In genomic region chr3:57805674-57806073, GRCh38 we compare ENCODE assay signal across 11 cellular contexts. TPM values are rescaled to one million over a fixed set of nuclear protein-coding genes. Genes with fewer than 3 reads are reported as not detected.
DNase-seq lines count a peak whose midpoint lies in the region; ATAC-seq and TF ChIP-seq lines count a peak whose summit lies in the region.
"Had no signal": no experiment of that assay in that cellular context is flagged by ENCODE, and none has a peak within 500 bp of the region (broad histone marks: within the 10 kb centered on the region; RNA-seq: fewer than 3 reads in every experiment).

No MANE protein-coding gene starts in this region.

- intact Hi-C loops in activated naive CD4-positive, alpha-beta T cell treated with anti-CD3 and anti-CD28 coated beads for 36 hours (cut with micrococcal nuclease), result loop anchor here (1.0 kb wide), 3 partner anchors 10 to 208 kb away; partner anchors contain the start of gene ARF4

- H3K36me3 ChIP-seq in right atrium auricular region, result no peaks in the 10 kb centered on the region

- H3K36me3 Mint-ChIP-seq in activated naive CD4-positive, alpha-beta T cell treated with anti-CD3 and anti-CD28 coated beads for 36 hours (ENCODE audit: low read depth), result no peaks in the 10 kb centered on the region

- no peak for TF ChIP-seq CTCF in right atrium auricular region (IDR thresholded peaks at IDR 0.05)

- no peaks in the 10 kb centered on the region for H3K27me3 Mint-ChIP-seq in activated naive CD4-positive, alpha-beta T cell treated with anti-CD3 and anti-CD28 coated beads for 36 hours (ENCODE audit: low read depth)
- H3K27me3 Mint-ChIP-seq in stimulated activated naive CD8-positive, alpha-beta T cell treated with anti-CD3 and anti-CD28 coated beads, Interleukin-15, amount 100 ng/mL, for 72 hours, result no peaks in the 10 kb centered on the region
- H3K27me3 Mint-ChIP-seq: dendritic cell treated with granulocyte-macrophage colony-stimulating factor and Interleukin-4, amounts not matched to agents 40 ng/mL and 50 ng/mL, for 4 days had no signal

- no peak overlapping the region for H3K4me3 Mint-ChIP-seq in activated naive CD4-positive, alpha-beta T cell treated with anti-CD3 and anti-CD28 coated beads for 36 hours
- H3K4me3 Mint-ChIP-seq in stimulated activated naive CD8-positive, alpha-beta T cell treated with anti-CD3 and anti-CD28 coated beads, Interleukin-15, amount 100 ng/mL, for 72 hours, result no peak overlapping the region
- H3K4me3 Mint-ChIP-seq: dendritic cell treated with granulocyte-macrophage colony-stimulating factor and Interleukin-4, amounts not matched to agents 40 ng/mL and 50 ng/mL, for 4 days; nephron had no signal

- ATAC-seq in stimulated activated naive CD8-positive, alpha-beta T cell treated with anti-CD3 and anti-CD28 coated beads, Interleukin-15, amount 100 ng/mL, for 72 hours, result peak; percentile 72
- ATAC-seq in HG02759 (IDR thresholded peaks at IDR 0.05; ENCODE audit: unreplicated experiment) (no peak), HG02763 (IDR thresholded peaks at IDR 0.05; ENCODE audit: unreplicated experiment) (no peak)

- H3K9me3 Mint-ChIP-seq in activated naive CD4-positive, alpha-beta T cell treated with anti-CD3 and anti-CD28 coated beads for 36 hours, result no peaks in the 10 kb centered on the region
- H3K9me3 Mint-ChIP-seq in stimulated activated naive CD8-positive, alpha-beta T cell treated with anti-CD3 and anti-CD28 coated beads, Interleukin-15, amount 100 ng/mL, for 72 hours, result no peaks in the 10 kb centered on the region
- H3K9me3 Mint-ChIP-seq: dendritic cell treated with granulocyte-macrophage colony-stimulating factor and Interleukin-4, amounts not matched to agents 40 ng/mL and 50 ng/mL, for 4 days; nephron had no signal

- no peaks in the 10 kb centered on the region for H3K9me3 ChIP-seq in right atrium auricular region

- no peak overlapping the region for H3K27ac ChIP-seq in right atrium auricular region

- in situ Hi-C loops in SK-MEL-5 (cut with HindIII; ENCODE audit: low pct_unique_long_range_greater_than_20kb, low sequenced_read_pairs), result no loop called here

- peak overlapping the region; percentile 16 for H3K27ac Mint-ChIP-seq in activated naive CD4-positive, alpha-beta T cell treated with anti-CD3 and anti-CD28 coated beads for 36 hours
- no peak overlapping the region for H3K27ac Mint-ChIP-seq in stimulated activated naive CD8-positive, alpha-beta T cell treated with anti-CD3 and anti-CD28 coated beads, Interleukin-15, amount 100 ng/mL, for 72 hours
- H3K27ac Mint-ChIP-seq: dendritic cell treated with granulocyte-macrophage colony-stimulating factor and Interleukin-4, amounts not matched to agents 40 ng/mL and 50 ng/mL, for 4 days; nephron had no signal

- CTCF ChIA-PET in activated naive CD4-positive, alpha-beta T cell treated with anti-CD3 and anti-CD28 coated beads for 36 hours (lab: Charles Lee), result no interaction called here

- no peak overlapping the region for H3K4me3 ChIP-seq in right atrium auricular region

- DNase-seq in activated naive CD4-positive, alpha-beta T cell treated with anti-CD3 and anti-CD28 coated beads for 36 hours, result peak; percentile 34
- DNase-seq in activated naive CD4-positive, alpha-beta T cell treated with anti-CD3 and anti-CD28 coated beads, Interleukin-2, amount 50 U/mL, for 16 hours, result no peak
- DNase-seq in SK-MEL-5 (ENCODE audit: low read depth, low spot score), result peak; percentile 4
- peak; percentile 62 for DNase-seq in fibroblast of peridontal ligament (ENCODE audit: extremely low read depth)
- DNase-seq in stimulated activated naive CD8-positive, alpha-beta T cell treated with anti-CD3 and anti-CD28 coated beads, Interleukin-15, amount 100 ng/mL, for 72 hours, result no peak
- DNase-seq in right atrium auricular region (ENCODE audit: low spot score), result no peak
- DNase-seq: C1 segment of cervical spinal cord had no signal

- peaks cover 0 to 30% of the 10 kb centered on the region in 2 donors for H3K4me1 ChIP-seq in right atrium auricular region

- peaks cover 70% of the 10 kb centered on the region for H3K4me1 Mint-ChIP-seq in activated naive CD4-positive, alpha-beta T cell treated with anti-CD3 and anti-CD28 coated beads for 36 hours (ENCODE audit: low read depth)
- H3K4me1 Mint-ChIP-seq in stimulated activated naive CD8-positive, alpha-beta T cell treated with anti-CD3 and anti-CD28 coated beads, Interleukin-15, amount 100 ng/mL, for 72 hours, result peaks cover 70% of the 10 kb centered on the region

- no peaks in the 10 kb centered on the region for H3K27me3 ChIP-seq in right atrium auricular region

RNA-seq across cellular contexts. Expression of gene SLMAP, which starts 49.6 kb away (rescaled TPM):
- total RNA-seq in activated naive CD4-positive, alpha-beta T cell treated with anti-CD3 and anti-CD28 coated beads for 36 hours, result 10 to 100 TPM; 35.1 TPM
- total RNA-seq in SK-MEL-5 (2014; rRNA removed; shearing (Covaris generic)), result 26.1 and 28.9 TPM in 2 replicates
- polyA plus RNA-seq in SK-MEL-5 (2015; cell fraction: cytosol; rRNA removed), result 23.1 and 28.3 TPM in 2 replicates
- polyA plus RNA-seq in SK-MEL-5 (2015; cell fraction: nucleus; rRNA removed), result 28.0 and 32.5 TPM in 2 replicates
- 100 to 1,000 TPM; 220 to 256 TPM for total RNA-seq in right atrium auricular region

Comparison
In these comparisons a context has a peak if more than half of its experiments do, and no peak if none do; other contexts are left out.
1. DNase-seq: peak in activated naive CD4-positive, alpha-beta T cell treated with anti-CD3 and anti-CD28 coated beads for 36 hours (single experiment), SK-MEL-5 (single experiment) and fibroblast of peridontal ligament (single experiment); none in activated naive CD4-positive, alpha-beta T cell treated with anti-CD3 and anti-CD28 coated beads, Interleukin-2, amount 50 U/mL, for 16 hours (single experiment), stimulated activated naive CD8-positive, alpha-beta T cell treated with anti-CD3 and anti-CD28 coated beads, Interleukin-15, amount 100 ng/mL, for 72 hours (0 of 2) and right atrium auricular region (single experiment).